ENCODE assay signal across 9 cellular contexts in genomic region chr7:76549855-76550248, GRCh38. TPM values are rescaled to one million over a fixed set of nuclear protein-coding genes. Genes with fewer than 3 reads are reported as not detected.
DNase-seq lines count a peak whose midpoint lies in the region; ATAC-seq, FAIRE-seq and TF ChIP-seq lines count a peak whose summit lies in the region.
"Not testable (repeated sequence)": the region's sequence is repeated elsewhere in the genome, so short reads cannot be mapped to it uniquely, and the experiment has no call there.
"Had no signal": no experiment of that assay in that cellular context is flagged by ENCODE, and none has a peak within 500 bp of the region (broad histone marks: within the 10 kb centered on the region; RNA-seq: fewer than 3 reads in every experiment).

No MANE protein-coding gene starts in this region.

- intact Hi-C loops in natural killer cell (cut with micrococcal nuclease) = not testable (repeated sequence)

- TF ChIP-seq EP300 in H1 (IDR thresholded peaks at IDR 0.05; ENCODE audit: borderline replicate concordance in 1 of 2, low read depth in 2 of 2, low read length in 2 of 2) = not testable (repeated sequence)

- not testable (repeated sequence) for H3K23ac ChIP-seq in H1 (ENCODE audit: insufficient read length)

- ATAC-seq in natural killer cell = not testable (repeated sequence)

- not testable (repeated sequence) for FAIRE-seq in H1 (lab: Jason Lieb, UNC)

- not testable (repeated sequence) for H4K5ac ChIP-seq in H1 (ENCODE audit: insufficient read length, low read depth, low read length)

- H4K91ac ChIP-seq in H1 (replicated peaks; ENCODE audit: insufficient read length, low read length) = not testable (repeated sequence)

- H3K4me2 ChIP-seq in H1 (ENCODE audit: insufficient read depth in 1 of 2, low read depth in 2 of 2, low read length in 2 of 2) = peak overlapping the region; percentile 66 to 69

- H4K8ac ChIP-seq in H1 (ENCODE audit: extremely low read depth, insufficient read depth, low read length) = not testable (repeated sequence)

- H2AFZ ChIP-seq in H1 (ENCODE audit: low read length) = not testable (repeated sequence)

- H4K20me1 ChIP-seq in H1 (replicated peaks in 1 of 2; ENCODE audit: control insufficient read depth in 1 of 2, insufficient read depth in 2 of 2, low read length in 2 of 2) = not testable (repeated sequence)

- CTCF ChIA-PET in AG04449 (lab: Yijun Ruan, JAX); RWPE1 (lab: Yijun Ruan, JAX); activated naive CD4-positive, alpha-beta T cell treated with anti-CD3 and anti-CD28 coated beads, Interleukin-2, amount 10 ng/mL, durations not matched to agents 7 days and 5 days (lab: Charles Lee); H1 (lab: Charles Lee; ENCODE audit: partially characterized antibody): not testable (repeated sequence)

- not testable (repeated sequence) for H3K27me3 Mint-ChIP-seq in activated naive CD4-positive, alpha-beta T cell treated with anti-CD3 and anti-CD28 coated beads, Interleukin-2, amount 10 ng/mL, durations not matched to agents 7 days and 5 days; natural killer cell (ENCODE audit: low read depth in 2 of 2)

- not testable (repeated sequence) for H2BK12ac ChIP-seq in H1 (ENCODE audit: low read depth, low read length)

- POLR2A ChIA-PET in AG04449 (lab: Yijun Ruan, JAX); RWPE1 (lab: Yijun Ruan, JAX; ENCODE audit: low non-redundant PET); H1 (lab: Charles Lee; ENCODE audit: partially characterized antibody): not testable (repeated sequence)

- peaks cover 0 to 11% of the 10 kb centered on the region in 2 experiments; a peak in 2 of 4 replicates for H3K79me2 ChIP-seq in H1 (ENCODE audit: control insufficient read depth in 1 of 2, insufficient read depth in 2 of 2, low read length in 2 of 2)

- H3K4me1 Mint-ChIP-seq in activated naive CD4-positive, alpha-beta T cell treated with anti-CD3 and anti-CD28 coated beads, Interleukin-2, amount 10 ng/mL, durations not matched to agents 7 days and 5 days = peaks cover 23% of the 10 kb centered on the region
- peaks cover 9 to 21% of the 10 kb centered on the region in 2 donors for H3K4me1 Mint-ChIP-seq in natural killer cell

- 3% methylated on average over 15 of the region's 19 CpGs; no CpG with 5 or more reads in 1 of the 2 experiments for WGBS in H1 (ENCODE audit: extremely low coverage in 1 of 2, insufficient coverage in 1 of 2, insufficient read length in 1 of 2, insufficient replicate concordance in 2 of 2, low coverage in 1 of 2, low lambda C conversion rate in 2 of 2, missing lambda C conversion rate in 1 of 2), 2 experiments
- no CpG with 5 or more reads among the region's 19 CpGs for WGBS in iPS DF 6.9 (ENCODE audit: insufficient coverage, insufficient read length)

- not testable (repeated sequence) for H3K56ac ChIP-seq in H1 (replicated peaks; ENCODE audit: insufficient read length, low read depth, low read length)

- H3K4me3 ChIP-seq in AG04449 (ENCODE audit: low read depth, low read length) (peak overlapping the region; percentile 62), HAP-1 (peak overlapping the region; percentile 80), H1 (ENCODE audit: extremely low read depth in 1 of 4, insufficient read depth in 2 of 4, low read depth in 3 of 4, low read length in 4 of 4) (peak overlapping the region; percentile 64 to 79 (median 74)), iPS DF 6.9 (ENCODE audit: low read length) (peak overlapping the region; percentile 99)

- H3K14ac ChIP-seq in H1 (ENCODE audit: insufficient read length) = not testable (repeated sequence)

- H2AK5ac ChIP-seq in H1 (ENCODE audit: low read depth, low read length) = not testable (repeated sequence)

- H3K36me3 ChIP-seq in HAP-1 (replicated peaks) = peaks cover 13% of the 10 kb centered on the region
- H3K36me3 ChIP-seq in H1 (ENCODE audit: control insufficient read depth in 2 of 4, insufficient read depth in 4 of 4, low read length in 3 of 4); iPS DF 6.9 (ENCODE audit: control insufficient read depth, insufficient read depth, low read length): not testable (repeated sequence)

- H2BK20ac ChIP-seq in H1 (ENCODE audit: low read length) = not testable (repeated sequence)

- not testable (repeated sequence) for H3K23me2 ChIP-seq in H1 (ENCODE audit: low read depth, low read length)

- peak overlapping the region; percentile 29 to 91 (median 52); a peak in 4 of 7 replicates for H3K9ac ChIP-seq in H1 (replicated peaks in 1 of 4; ENCODE audit: extremely low read depth in 1 of 4, low read depth in 3 of 4, low read length in 3 of 4)

- peak overlapping the region; percentile 85 for H3K4me3 Mint-ChIP-seq in activated naive CD4-positive, alpha-beta T cell treated with anti-CD3 and anti-CD28 coated beads, Interleukin-2, amount 10 ng/mL, durations not matched to agents 7 days and 5 days
- peak overlapping the region; percentile 90 for H3K4me3 Mint-ChIP-seq in natural killer cell

- not testable (repeated sequence) for TF ChIP-seq POLR2A in H1 (IDR thresholded peaks at IDR 0.05; ENCODE audit: control extremely low read depth in 1 of 2, low read depth in 2 of 2, low read length in 2 of 2)

- H3K79me1 ChIP-seq in H1 (ENCODE audit: low read depth, low read length) = not testable (repeated sequence)

- not testable (repeated sequence) for H3K27me3 ChIP-seq in HAP-1 (ENCODE audit: low read depth); H1 (replicated peaks in 1 of 4; ENCODE audit: control insufficient read depth in 3 of 4, extremely low read depth in 1 of 4, insufficient read depth in 3 of 4, low read length in 3 of 4); iPS DF 6.9 (ENCODE audit: control insufficient read depth, insufficient read depth, low read length)

- DNase-seq in AG04449 (ENCODE audit: low read depth, low spot score); RWPE1 (ENCODE audit: low spot score); H1 (ENCODE audit: low read depth in 1 of 2, low spot score in 2 of 2); iPS DF 6.9 (ENCODE audit: low read depth, low spot score); natural killer cell: not testable (repeated sequence)
- DNase-seq in HAP-1 (ENCODE audit: low spot score in 2 of 2) = peak in 1 of 2 experiments; percentile 19
- DNase-seq in activated naive CD4-positive, alpha-beta T cell treated with anti-CD3 and anti-CD28 coated beads, Interleukin-2, amount 10 ng/mL, durations not matched to agents 7 days and 5 days = peak; percentile 24
- DNase-seq in stimulated activated CD4-positive, alpha-beta T cell treated with anti-CD3 and anti-CD28 coated beads, Interleukin-4, amount 100 ng/mL, for 1 hour = peak; percentile 4

- not testable (repeated sequence) for H3K4me1 ChIP-seq in HAP-1; H1 (replicated peaks in 1 of 4; ENCODE audit: control insufficient read depth in 3 of 4, insufficient read depth in 4 of 4, low read length in 3 of 4); iPS DF 6.9 (ENCODE audit: control insufficient read depth, insufficient read depth, low read length)

- peaks cover 14% of the 10 kb centered on the region for H3K36me3 Mint-ChIP-seq in activated naive CD4-positive, alpha-beta T cell treated with anti-CD3 and anti-CD28 coated beads, Interleukin-2, amount 10 ng/mL, durations not matched to agents 7 days and 5 days
- not testable (repeated sequence) for H3K36me3 Mint-ChIP-seq in natural killer cell

- TF ChIP-seq RAD21 in H1 (IDR thresholded peaks at IDR 0.05 in 1 of 2, conservative IDR thresholded peaks at IDR 0.05 in 1 of 2; ENCODE audit: low read depth in 2 of 2, low read length in 2 of 2) = not testable (repeated sequence)

- H3K18ac ChIP-seq in H1 (ENCODE audit: extremely low read depth, low read length) = not testable (repeated sequence)

- peak overlapping the region; percentile 89 for H3K27ac Mint-ChIP-seq in activated naive CD4-positive, alpha-beta T cell treated with anti-CD3 and anti-CD28 coated beads, Interleukin-2, amount 10 ng/mL, durations not matched to agents 7 days and 5 days
- H3K27ac Mint-ChIP-seq in natural killer cell = peak overlapping the region; percentile 79 to 89

- not testable (repeated sequence) for H2BK5ac ChIP-seq in H1 (ENCODE audit: low read depth, low read length)

- H3K4ac ChIP-seq in H1 (replicated peaks; ENCODE audit: insufficient read length, low read depth, low read length) = not testable (repeated sequence)

- not testable (repeated sequence) for H2BK15ac ChIP-seq in H1 (ENCODE audit: low read length)

- in situ Hi-C loops in HAP-1 (cut with MboI; ENCODE audit: low sequenced_read_pairs) = not testable (repeated sequence)

- not testable (repeated sequence) for TF ChIP-seq CTCF in AG04449 (IDR thresholded peaks at IDR 0.05; ENCODE audit: insufficient read depth, low read length, missing control alignments); RWPE1 (conservative IDR thresholded peaks at IDR 0.05; ENCODE audit: low read depth); H1 (IDR thresholded peaks at IDR 0.05; ENCODE audit: control extremely low read depth in 1 of 3, insufficient read depth in 1 of 3, low read depth in 1 of 3, low read length in 3 of 3); natural killer cell (IDR thresholded peaks at IDR 0.05)

- not testable (repeated sequence) for H3K9me3 ChIP-seq in HAP-1; H1 (ENCODE audit: insufficient read depth in 2 of 2, low read depth in 1 of 2, low read length in 1 of 2); iPS DF 6.9 (ENCODE audit: control insufficient read depth, insufficient read depth, low read length)

- H2BK120ac ChIP-seq in H1 (replicated peaks; ENCODE audit: low read depth, low read length) = not testable (repeated sequence)

- not testable (repeated sequence) for H3K9me3 Mint-ChIP-seq in activated naive CD4-positive, alpha-beta T cell treated with anti-CD3 and anti-CD28 coated beads, Interleukin-2, amount 10 ng/mL, durations not matched to agents 7 days and 5 days; natural killer cell

- peak overlapping the region; percentile 87 for H3K27ac ChIP-seq in RWPE1
- peak overlapping the region; percentile 45; the same call in 1 of the 2 replicates for H3K27ac ChIP-seq in H1 (ENCODE audit: low read depth, low read length)
- H3K27ac ChIP-seq in iPS DF 6.9 (ENCODE audit: low read length) = not testable (repeated sequence)

RNA-seq across cellular contexts. Expression of gene SPDYE16, which starts 6.8 kb away (rescaled TPM):
- total RNA-seq in H1 (2021; fragmentation: NEBNext Ultra II Directional; extraction: Animal tissue kit (Norgen Biotek cat#: 25700)) = not detected in 2 replicates
- polyA plus RNA-seq in H1 (2011; rRNA removed) = 0.03 TPM in 1 of 2 replicates, not detected in the other
- not detected for polyA plus RNA-seq in H1 (2011; cell fraction: cytosol; rRNA removed)
- polyA plus RNA-seq in H1 (2011; cell fraction: nucleus; rRNA removed) = not detected
- polyA plus RNA-seq in H1 (2012, experiment 1 of 2) = 0.47 to 0.73 TPM (median 0.61 TPM) in 4 replicates
- polyA plus RNA-seq in H1 (2012, experiment 2 of 2) = not detected
- polyA plus RNA-seq in H1 (2013, experiment 1 of 2) = not detected
- polyA plus RNA-seq in H1 (2013, experiment 2 of 2) = 0.06 TPM
- 0.07 and 0.22 TPM in 2 replicates for polyA minus RNA-seq in H1 (2011; rRNA and poly(A)+ RNA removed)
- polyA minus RNA-seq in H1 (2011; cell fraction: cytosol; rRNA and poly(A)+ RNA removed) = not detected
- not detected for polyA minus RNA-seq in H1 (2011; cell fraction: nucleus; rRNA and poly(A)+ RNA removed)
- total RNA-seq in natural killer cell = 1 to 10 TPM in 1 of 3 donors, under 1 TPM in 1, not detected in 1; 0.32 to 1.4 TPM
- total RNA-seq: LHCN-M2 had no signal

RNA-seq across cellular contexts. Expression of gene UPK3B, which starts 39.5 kb away (rescaled TPM):
- total RNA-seq in H1 (2021; fragmentation: NEBNext Ultra II Directional; extraction: Animal tissue kit (Norgen Biotek cat#: 25700)) = 18.4 and 20.6 TPM in 2 replicates
- polyA plus RNA-seq in H1 (2011; rRNA removed) = 5.9 and 14.2 TPM in 2 replicates
- 4.6 TPM for polyA plus RNA-seq in H1 (2011; cell fraction: cytosol; rRNA removed)
- 12.0 TPM for polyA plus RNA-seq in H1 (2011; cell fraction: nucleus; rRNA removed)
- polyA plus RNA-seq in H1 (2012, experiment 1 of 2) = 6.1 to 11.7 TPM (median 9.1 TPM) in 4 replicates
- 9.1 TPM for polyA plus RNA-seq in H1 (2012, experiment 2 of 2)
- polyA plus RNA-seq in H1 (2013, experiment 1 of 2) = 10.2 TPM
- 11.2 TPM for polyA plus RNA-seq in H1 (2013, experiment 2 of 2)
- 1.8 and 2.6 TPM in 2 replicates for polyA minus RNA-seq in H1 (2011; rRNA and poly(A)+ RNA removed)
- polyA minus RNA-seq in H1 (2011; cell fraction: cytosol; rRNA and poly(A)+ RNA removed) = 14.6 TPM
- polyA minus RNA-seq in H1 (2011; cell fraction: nucleus; rRNA and poly(A)+ RNA removed) = 12.8 TPM
- 1 to 10 TPM; 3.3 to 5.3 (median 3.3) TPM for total RNA-seq in natural killer cell
